Comparison of ENCODE assay signal across 8 cellular contexts in genomic region chrX:47366051-47366722, GRCh38. TPM values are rescaled to one million over a fixed set of nuclear protein-coding genes. Genes with fewer than 3 reads are reported as not detected.
DNase-seq lines count a peak whose midpoint lies in the region; ATAC-seq, FAIRE-seq and TF ChIP-seq lines count a peak whose summit lies in the region.

No MANE protein-coding gene starts in this region.

- peaks cover 25% of the 10 kb centered on the region for H3K4me1 Mint-ChIP-seq in activated B cell treated with CpG ODN at 0.5 μM for 24 hours

- TF ChIP-seq CTCF in activated B cell treated with CpG ODN at 0.5 μM for 24 hours (IDR thresholded peaks at IDR 0.05) (no peak), cardiac fibroblast (IDR thresholded peaks at IDR 0.05; ENCODE audit: low read depth, low read length) (no peak), D721Med (IDR thresholded peaks at IDR 0.05; ENCODE audit: insufficient read depth, missing control alignments) (no peak)

- peak; percentile 65 for DNase-seq in CD1c-positive myeloid dendritic cell (ENCODE audit: extremely low spot score)
- peak; percentile 90 for DNase-seq in NCI-H1930 (lab: John Stamatoyannopoulos, UW)
- peak; percentile 50 for DNase-seq in activated B cell treated with CpG ODN at 0.5 μM for 24 hours
- peak; percentile 68 to 78 for DNase-seq in cardiac fibroblast (ENCODE audit: low read depth in 2 of 2)
- peak; percentile 68 for DNase-seq in iPS-NIHi11 (ENCODE audit: low spot score)
- no peak for DNase-seq in D721Med (ENCODE audit: insufficient read length, low spot score)

- intact Hi-C loops in activated B cell treated with CpG ODN at 0.5 μM for 24 hours (cut with micrococcal nuclease), result loop anchor here (1.0 to 10.0 kb wide), 7 partner anchors 14 to 289 kb away; partner anchors contain the start of genes ELK1, NDUFB11, RBM10 and USP11

- CTCF ChIA-PET in activated B cell treated with CpG ODN at 0.5 μM for 24 hours (lab: Charles Lee), result no interaction called here

- peak overlapping the region in 5 of 21 experiments; percentile 16 to 59 (median 39) for H3K27ac ChIP-seq in skin epidermis

- POLR2A ChIA-PET in activated B cell treated with CpG ODN at 0.5 μM for 24 hours (lab: Charles Lee), result interaction anchor here (1.5 kb wide), 1 partner anchor 176 kb away, joined by 3 read pairs; no protein-coding TSS in a partner anchor

- H3K4me3 Mint-ChIP-seq in activated B cell treated with CpG ODN at 0.5 μM for 24 hours, result peak overlapping the region; percentile 94

- H3K4me3 ChIP-seq in cardiac fibroblast (replicated peaks in 1 of 2; ENCODE audit: low read depth in 2 of 2, low read length in 2 of 2), result peak overlapping the region; percentile 35 to 46
- peak overlapping the region; percentile 13 to 41 (median 20) for H3K4me3 ChIP-seq in skin epidermis

- FAIRE-seq in D721Med (lab: Jason Lieb, UNC), result no peak

- H3K27me3 Mint-ChIP-seq in activated B cell treated with CpG ODN at 0.5 μM for 24 hours, result no peaks in the 10 kb centered on the region

- ATAC-seq in GM21786 (IDR thresholded peaks at IDR 0.05; ENCODE audit: unreplicated experiment), result peak; percentile 31
- ATAC-seq in activated B cell treated with CpG ODN at 0.5 μM for 24 hours (ENCODE audit: low read depth), result peak; percentile 51

- no peaks in the 10 kb centered on the region for H3K36me3 Mint-ChIP-seq in activated B cell treated with CpG ODN at 0.5 μM for 24 hours (ENCODE audit: low read depth)

- H3K27ac Mint-ChIP-seq in activated B cell treated with CpG ODN at 0.5 μM for 24 hours, result peak overlapping the region; percentile 94

- no peaks in the 10 kb centered on the region for H3K9me3 Mint-ChIP-seq in activated B cell treated with CpG ODN at 0.5 μM for 24 hours

RNA-seq across cellular contexts. Expression of gene ZNF157, which starts 4.2 kb away (rescaled TPM):
- total RNA-seq in activated B cell treated with CpG ODN at 0.5 μM for 24 hours, result 1.2 and 1.8 TPM in 2 replicates
